Comparison of ENCODE assay signal across 10 cellular contexts in genomic region chr1:29736582-29737188, GRCh38.
DNase-seq lines count a peak whose midpoint lies in the region; TF ChIP-seq lines count a peak whose summit lies in the region.
"Had no signal": no experiment of that assay in that cellular context is flagged by ENCODE, and none has a peak within 500 bp of the region (broad histone marks: within the 10 kb centered on the region; RNA-seq: fewer than 3 reads in every experiment).

No MANE protein-coding gene starts in this region.

- H3K4me1 Mint-ChIP-seq in activated naive CD4-positive, alpha-beta T cell treated with anti-CD3 and anti-CD28 coated beads, Interleukin-2, amount 10 ng/mL, durations not matched to agents 7 days and 5 days = no peaks in the 10 kb centered on the region

- CTCF ChIA-PET in activated naive CD4-positive, alpha-beta T cell treated with anti-CD3 and anti-CD28 coated beads, Interleukin-2, amount 10 ng/mL, durations not matched to agents 7 days and 5 days (lab: Charles Lee) = no interaction called here

- no peak overlapping the region for H3K4me3 Mint-ChIP-seq in activated naive CD4-positive, alpha-beta T cell treated with anti-CD3 and anti-CD28 coated beads, Interleukin-2, amount 10 ng/mL, durations not matched to agents 7 days and 5 days
- H3K4me3 Mint-ChIP-seq: activated T-cell treated with anti-CD3 and anti-CD28 coated beads, Interleukin-2, amount 50 U/mL, for 4 hours; CD4-positive, CD25-positive, alpha-beta regulatory T cell had no signal

- H3K9me3 Mint-ChIP-seq in activated naive CD4-positive, alpha-beta T cell treated with anti-CD3 and anti-CD28 coated beads, Interleukin-2, amount 10 ng/mL, durations not matched to agents 7 days and 5 days = peaks cover 2% of the 10 kb centered on the region
- H3K9me3 Mint-ChIP-seq: activated T-cell treated with anti-CD3 and anti-CD28 coated beads, Interleukin-2, amount 50 U/mL, for 4 hours had no signal

- H3K9me3 ChIP-seq in fibroblast of lung (ENCODE audit: control insufficient read depth, insufficient read depth, low read depth, low read length) = no peaks in the 10 kb centered on the region

- no peak for TF ChIP-seq CTCF in fibroblast of lung (conservative IDR thresholded peaks at IDR 0.05 in 1 of 2, IDR thresholded peaks at IDR 0.05 in 1 of 2; ENCODE audit: low read depth in 1 of 2, low read length in 2 of 2)

- H3K27me3 Mint-ChIP-seq in activated naive CD4-positive, alpha-beta T cell treated with anti-CD3 and anti-CD28 coated beads, Interleukin-2, amount 10 ng/mL, durations not matched to agents 7 days and 5 days = peaks cover 4% of the 10 kb centered on the region
- H3K27me3 Mint-ChIP-seq: CD4-positive, CD25-positive, alpha-beta regulatory T cell had no signal

- H3K36me3 Mint-ChIP-seq in activated naive CD4-positive, alpha-beta T cell treated with anti-CD3 and anti-CD28 coated beads, Interleukin-2, amount 10 ng/mL, durations not matched to agents 7 days and 5 days = no peaks in the 10 kb centered on the region
- H3K36me3 Mint-ChIP-seq: CD4-positive, CD25-positive, alpha-beta regulatory T cell had no signal

- no peaks in the 10 kb centered on the region for H4K20me1 ChIP-seq in fibroblast of lung (ENCODE audit: control insufficient read depth, extremely low read depth, insufficient read depth, low read length)

- DNase-seq in activated naive CD4-positive, alpha-beta T cell treated with anti-CD3 and anti-CD28 coated beads, Interleukin-2, amount 10 ng/mL, durations not matched to agents 7 days and 5 days = peak; percentile 48
- no peak for DNase-seq in activated naive CD4-positive, alpha-beta T cell treated with Interleukin-2 at 50 U/mL for 16 hours
- peak; percentile 53 to 65 for DNase-seq in fibroblast of lung (ENCODE audit: low read depth in 2 of 2)
- DNase-seq in stimulated activated CD8-positive, alpha-beta memory T cell treated with anti-CD3 and anti-CD28 coated beads, Interleukin-4, amount 100 ng/mL, for 48 hours = peak; percentile 41
- no peak for DNase-seq in GF-D8 (lab: John Stamatoyannopoulos, UW)
- DNase-seq in 8988T = no peak
- no peak for DNase-seq in NCI-H82 treated with DMSO at 0.1 percent for 48 hours (lab: John Stamatoyannopoulos, UW; ENCODE audit: unreplicated experiment)
- DNase-seq: activated T-cell treated with anti-CD3 and anti-CD28 coated beads, Interleukin-2, amount 50 U/mL, for 4 hours had no signal

- no peak overlapping the region for H2AFZ ChIP-seq in fibroblast of lung (ENCODE audit: low read length)

- no peak overlapping the region for H3K27ac Mint-ChIP-seq in activated naive CD4-positive, alpha-beta T cell treated with anti-CD3 and anti-CD28 coated beads, Interleukin-2, amount 10 ng/mL, durations not matched to agents 7 days and 5 days
- H3K27ac Mint-ChIP-seq: CD4-positive, CD25-positive, alpha-beta regulatory T cell had no signal

- no peaks in the 10 kb centered on the region for H3K4me1 ChIP-seq in fibroblast of lung (ENCODE audit: control insufficient read depth, extremely low read depth, insufficient read depth, low read length)

- H3K9ac ChIP-seq in fibroblast of lung (ENCODE audit: insufficient read depth, low read length) = no peak overlapping the region

- no peak overlapping the region for H3K4me2 ChIP-seq in fibroblast of lung (ENCODE audit: extremely low read depth, insufficient read depth, low read length)

- no peaks in the 10 kb centered on the region for H3K27me3 ChIP-seq in fibroblast of lung (ENCODE audit: control insufficient read depth, insufficient read depth, low read length)

- no peak overlapping the region for H3K4me3 ChIP-seq in fibroblast of lung (replicated peaks in 1 of 4; ENCODE audit: control extremely low read depth in 1 of 4, insufficient read depth in 1 of 4, low read depth in 3 of 4, low read length in 4 of 4)

- H3K36me3 ChIP-seq in fibroblast of lung (ENCODE audit: control insufficient read depth, insufficient read depth, low read length) = no peaks in the 10 kb centered on the region

- no peak overlapping the region for H3K27ac ChIP-seq in fibroblast of lung (ENCODE audit: insufficient read depth, low read length)

- H3K79me2 ChIP-seq in fibroblast of lung (ENCODE audit: control insufficient read depth, insufficient read depth, low read length) = no peaks in the 10 kb centered on the region

TF ChIP-seq in PFSK-1, 5 proteins besides CTCF, POLR2A, EP300 and RAD21:
- TF ChIP-seq SIN3A (IDR thresholded peaks at IDR 0.05; ENCODE audit: borderline replicate concordance, insufficient read depth, low read length) (no peak), TAF1 (IDR thresholded peaks at IDR 0.05; ENCODE audit: borderline replicate concordance, insufficient read depth, low read length) (no peak), REST (IDR thresholded peaks at IDR 0.05; ENCODE audit: insufficient read depth in 1 of 2, low read depth in 2 of 2, low read length in 2 of 2) (peak; percentile 94 to 97)
TF ChIP-seq in PFSK-1: peak in this region for 1.

Comparison
In these comparisons a context has a peak if more than half of its experiments do, and no peak if none do; other contexts are left out.
1. DNase-seq: peak in activated naive CD4-positive, alpha-beta T cell treated with anti-CD3 and anti-CD28 coated beads, Interleukin-2, amount 10 ng/mL, durations not matched to agents 7 days and 5 days (single experiment), fibroblast of lung (2 of 2) and stimulated activated CD8-positive, alpha-beta memory T cell treated with anti-CD3 and anti-CD28 coated beads, Interleukin-4, amount 100 ng/mL, for 48 hours (single experiment); none in activated naive CD4-positive, alpha-beta T cell treated with Interleukin-2 at 50 U/mL for 16 hours (single experiment), GF-D8 (single experiment), 8988T (single experiment) and NCI-H82 treated with DMSO at 0.1 percent for 48 hours (single experiment).